8 cellular contexts compared by ENCODE assay signal in genomic region chr4:112099701-112100289, GRCh38. TPM values are rescaled to one million over a fixed set of nuclear protein-coding genes. Genes with fewer than 3 reads are reported as not detected.
DNase-seq lines count a peak whose midpoint lies in the region; ATAC-seq, FAIRE-seq and TF ChIP-seq lines count a peak whose summit lies in the region.

No MANE protein-coding gene starts in this region.

- no peaks in the 10 kb centered on the region for H3K9me3 Mint-ChIP-seq in CD14-positive monocyte

- H3K4me3 ChIP-seq in tibial artery: no peak overlapping the region

- H3K27ac Mint-ChIP-seq in CD14-positive monocyte: no peak overlapping the region

- H3K9me3 ChIP-seq in tibial artery: no peaks in the 10 kb centered on the region

- peak; percentile 82 for TF ChIP-seq CTCF in CD14-positive monocyte (IDR thresholded peaks at IDR 0.05)
- peak; percentile 57 to 70 for TF ChIP-seq CTCF in tibial artery (IDR thresholded peaks at IDR 0.05)

- DNase-seq in CD14-positive monocyte (ENCODE audit: low spot score): no peak
- DNase-seq in NCI-H345 treated with DMSO at 0.1 percent for 48 hours (lab: John Stamatoyannopoulos, UW; ENCODE audit: unreplicated experiment): peak; percentile 45
- peak; percentile 40 for DNase-seq in brain pericyte (ENCODE audit: low read depth, low spot score)
- no peak for DNase-seq in tibial artery
- no peak for DNase-seq in nucleus accumbens (lab: John Stamatoyannopoulos, UW)

- peak; percentile 75 for ATAC-seq in GM18907 (IDR thresholded peaks at IDR 0.05; ENCODE audit: unreplicated experiment)
- peak; percentile 77 for ATAC-seq in HG03103 (IDR thresholded peaks at IDR 0.05; ENCODE audit: low read depth, unreplicated experiment)

- H3K4me3 Mint-ChIP-seq in CD14-positive monocyte: no peak overlapping the region

- H3K27me3 Mint-ChIP-seq in CD14-positive monocyte (ENCODE audit: low read depth in 3 of 3): peaks cover 0 to 3% (median 2%) of the 10 kb centered on the region in 3 donors

- H3K36me3 ChIP-seq in tibial artery: no peaks in the 10 kb centered on the region

- H3K27ac ChIP-seq in tibial artery: no peak overlapping the region

- H3K27me3 ChIP-seq in tibial artery: no peaks in the 10 kb centered on the region

- peak; percentile 100 for FAIRE-seq in islet of Langerhans (lab: Jason Lieb, UNC)

- peaks cover 13% of the 10 kb centered on the region for H3K4me1 Mint-ChIP-seq in CD14-positive monocyte

- H3K36me3 Mint-ChIP-seq in CD14-positive monocyte: no peaks in the 10 kb centered on the region

- intact Hi-C loops in CD14-positive monocyte (cut with micrococcal nuclease) (loop anchor here (2.0 to 5.0 kb wide), 2 partner anchors 133 to 138 kb away; no protein-coding TSS in a partner anchor), tibial artery (cut with DNase I; ENCODE audit: low total_unique reads) (loop anchor here (2.0 to 10.0 kb wide), 2 partner anchors 137 to 505 kb away; no protein-coding TSS in a partner anchor)

- H3K4me1 ChIP-seq in tibial artery: no peaks in the 10 kb centered on the region

RNA-seq across cellular contexts. Expression of gene FAM241A, which starts 45.5 kb away (rescaled TPM):
- polyA plus RNA-seq in CD14-positive monocyte: 1 to 10 TPM; 4.8 to 5.5 TPM

Comparison
In these comparisons a context has a peak if more than half of its experiments do, and no peak if none do; other contexts are left out.
1. DNase-seq: peak in NCI-H345 treated with DMSO at 0.1 percent for 48 hours (single experiment) and brain pericyte (single experiment); none in CD14-positive monocyte (single experiment), tibial artery (0 of 2) and nucleus accumbens (0 of 56).